In genomic region chr9:72280913-72281500, GRCh38 we compare ENCODE assay signal across 8 cellular contexts.
DNase-seq lines count a peak whose midpoint lies in the region; ATAC-seq and TF ChIP-seq lines count a peak whose summit lies in the region.

No MANE protein-coding gene starts in this region.

- H3K27ac Mint-ChIP-seq in activated T-helper 1 cell treated with anti-CD3 and anti-CD28 coated beads, Interleukin-12 subunit alpha, Interleukin-12 subunit beta, Interleukin-2, Interleukin-4 antibody, amounts not matched to agents 30 ng/mL and 10 ng/mL and 1 ng/mL, durations not matched to agents 14 hours and 24 hours and 36 hours, result peak overlapping the region; percentile 36

- TF ChIP-seq CTCF in fibroblast of villous mesenchyme (IDR thresholded peaks at IDR 0.05; ENCODE audit: insufficient read depth, low read depth, low read length), result peak; percentile 95
- peak; percentile 87 to 92 for TF ChIP-seq CTCF in suprapubic skin (IDR thresholded peaks at IDR 0.05)

- intact Hi-C loops in activated T-helper 1 cell treated with anti-CD3 and anti-CD28 coated beads, Interleukin-12 subunit alpha, Interleukin-12 subunit beta, Interleukin-2, Interleukin-4 antibody, amounts not matched to agents 30 ng/mL and 10 ng/mL and 1 ng/mL, durations not matched to agents 14 hours and 24 hours and 36 hours (cut with micrococcal nuclease), result loop anchor here (1.0 to 5.0 kb wide), 5 partner anchors 311 to 901 kb away; no protein-coding TSS in a partner anchor

- H3K27ac ChIP-seq in suprapubic skin, result no peak overlapping the region

- TF ChIP-seq POLR2A in suprapubic skin (IDR thresholded peaks at IDR 0.05), result no peak

- no peaks in the 10 kb centered on the region for H3K4me1 Mint-ChIP-seq in activated T-helper 1 cell treated with anti-CD3 and anti-CD28 coated beads, Interleukin-12 subunit alpha, Interleukin-12 subunit beta, Interleukin-2, Interleukin-4 antibody, amounts not matched to agents 30 ng/mL and 10 ng/mL and 1 ng/mL, durations not matched to agents 14 hours and 24 hours and 36 hours (ENCODE audit: low read depth)

- no peaks in the 10 kb centered on the region for H3K9me3 ChIP-seq in suprapubic skin

- no peaks in the 10 kb centered on the region for H3K4me1 ChIP-seq in suprapubic skin

- H3K27me3 Mint-ChIP-seq in activated T-helper 1 cell treated with anti-CD3 and anti-CD28 coated beads, Interleukin-12 subunit alpha, Interleukin-12 subunit beta, Interleukin-2, Interleukin-4 antibody, amounts not matched to agents 30 ng/mL and 10 ng/mL and 1 ng/mL, durations not matched to agents 14 hours and 24 hours and 36 hours (ENCODE audit: insufficient read depth), result peaks cover 6% of the 10 kb centered on the region

- no peak overlapping the region for H3K4me3 Mint-ChIP-seq in activated T-helper 1 cell treated with anti-CD3 and anti-CD28 coated beads, Interleukin-12 subunit alpha, Interleukin-12 subunit beta, Interleukin-2, Interleukin-4 antibody, amounts not matched to agents 30 ng/mL and 10 ng/mL and 1 ng/mL, durations not matched to agents 14 hours and 24 hours and 36 hours

- H3K9me3 Mint-ChIP-seq in activated T-helper 1 cell treated with anti-CD3 and anti-CD28 coated beads, Interleukin-12 subunit alpha, Interleukin-12 subunit beta, Interleukin-2, Interleukin-4 antibody, amounts not matched to agents 30 ng/mL and 10 ng/mL and 1 ng/mL, durations not matched to agents 14 hours and 24 hours and 36 hours, result no peaks in the 10 kb centered on the region

- ATAC-seq in GM21447 (IDR thresholded peaks at IDR 0.05; ENCODE audit: unreplicated experiment), result peak; percentile 91

- TF ChIP-seq EP300 in suprapubic skin (IDR thresholded peaks at IDR 0.05), result no peak

- WGBS in suprapubic skin, result 34% methylated on average over 11 of the region's 11 CpGs

- no peaks in the 10 kb centered on the region for H3K36me3 Mint-ChIP-seq in activated T-helper 1 cell treated with anti-CD3 and anti-CD28 coated beads, Interleukin-12 subunit alpha, Interleukin-12 subunit beta, Interleukin-2, Interleukin-4 antibody, amounts not matched to agents 30 ng/mL and 10 ng/mL and 1 ng/mL, durations not matched to agents 14 hours and 24 hours and 36 hours (ENCODE audit: low read depth)

- DNase-seq in DMS79 treated with DMSO at 0.1 percent for 48 hours (lab: John Stamatoyannopoulos, UW) (peak; percentile 29), HuH-7 (ENCODE audit: low spot score) (peak; percentile 48), RPMI8226 (peak; percentile 53), fibroblast of villous mesenchyme (ENCODE audit: low read depth) (peak; percentile 76), non-pigmented ciliary epithelial cell (ENCODE audit: low read depth) (peak; percentile 32), suprapubic skin (ENCODE audit: low spot score in 2 of 2) (no peak)
- peak; percentile 52 for DNase-seq in activated T-helper 1 cell treated with anti-CD3 and anti-CD28 coated beads, Interleukin-12 subunit alpha, Interleukin-12 subunit beta, Interleukin-2, Interleukin-4 antibody, amounts not matched to agents 30 ng/mL and 10 ng/mL and 1 ng/mL, durations not matched to agents 14 hours and 24 hours and 36 hours (ENCODE audit: low spot score)

- H3K36me3 ChIP-seq in suprapubic skin, result no peaks in the 10 kb centered on the region

- H3K27me3 ChIP-seq in suprapubic skin, result no peaks in the 10 kb centered on the region

- no peak overlapping the region for H3K4me3 ChIP-seq in fibroblast of villous mesenchyme (ENCODE audit: low read depth, low read length)
- no peak overlapping the region for H3K4me3 ChIP-seq in suprapubic skin

Comparison
In these comparisons a context has a peak if more than half of its experiments do, and no peak if none do; other contexts are left out.
1. DNase-seq: peak in DMS79 treated with DMSO at 0.1 percent for 48 hours (single experiment), HuH-7 (single experiment), RPMI8226 (single experiment), activated T-helper 1 cell treated with anti-CD3 and anti-CD28 coated beads, Interleukin-12 subunit alpha, Interleukin-12 subunit beta, Interleukin-2, Interleukin-4 antibody, amounts not matched to agents 30 ng/mL and 10 ng/mL and 1 ng/mL, durations not matched to agents 14 hours and 24 hours and 36 hours (single experiment), fibroblast of villous mesenchyme (single experiment) and non-pigmented ciliary epithelial cell (single experiment); none in suprapubic skin (0 of 2).